ENCODE assay signal across 26 cellular contexts in genomic region chr3:135084404-135084803, GRCh38.
DNase-seq lines count a peak whose midpoint lies in the region; ATAC-seq and TF ChIP-seq lines count a peak whose summit lies in the region.
"Had no signal": no experiment of that assay in that cellular context is flagged by ENCODE, and none has a peak within 500 bp of the region (broad histone marks: within the 10 kb centered on the region; RNA-seq: fewer than 3 reads in every experiment).

No MANE protein-coding gene starts in this region.

- H3K4me3 Mint-ChIP-seq in activated CD4-positive, alpha-beta T cell treated with anti-CD3 and anti-CD28 coated beads, Interleukin-2, amount 10 ng/mL, durations not matched to agents 7 days and 5 days = no peak overlapping the region
- H3K4me3 Mint-ChIP-seq: CD4-positive, alpha-beta memory T cell; dendritic cell treated with granulocyte-macrophage colony-stimulating factor and Interleukin-4, amounts not matched to agents 40 ng/mL and 50 ng/mL, for 4 days; stimulated activated naive CD8-positive, alpha-beta T cell treated with anti-CD3 and anti-CD28 coated beads, Interleukin-15, Interleukin-2, amounts not matched to agents 100 ng/mL and 50 ng/mL, for 24 hours; T-helper 1 cell treated with Interleukin-12 subunit alpha and Interleukin-12 subunit beta and Interleukin-4 antibody, amounts not matched to agents 30 μg/mL and 1 μg/mL, for 36 hours had no signal

- DNase-seq in AG08395 (ENCODE audit: low spot score) = peak; percentile 67
- peak; percentile 62 for DNase-seq in GM03348 (ENCODE audit: low spot score)
- DNase-seq in NCI-H2107 treated with DMSO at 0.1 percent for 48 hours (lab: John Stamatoyannopoulos, UW; ENCODE audit: unreplicated experiment) = peak; percentile 82
- peak; percentile 36 for DNase-seq in fibroblast of mammary gland (ENCODE audit: low read depth)
- DNase-seq in activated CD4-positive, alpha-beta T cell treated with anti-CD3 and anti-CD28 coated beads, Interleukin-2, amount 10 ng/mL, durations not matched to agents 7 days and 5 days = no peak
- no peak for DNase-seq in right atrium auricular region (ENCODE audit: low spot score)
- DNase-seq: activated CD4-positive, alpha-beta T cell treated with anti-CD3 and anti-CD28 coated beads for 48 hours; activated naive CD4-positive, alpha-beta T cell treated with Interleukin-2 at 50 U/mL for 16 hours; activated T-cell treated with anti-CD3 and anti-CD28 coated beads, Interleukin-2, amount 50 U/mL, for 48 hours; amniotic stem cell; CD4-positive, alpha-beta memory T cell; H7; NCI-H1417 treated with DMSO at 0.1 percent for 48 hours; NCI-H526 treated with DMSO at 0.1 percent for 48 hours; pancreas; right lobe of liver; stimulated activated CD4-positive, alpha-beta T cell treated with anti-CD3 and anti-CD28 coated beads, Interleukin-15, amount 100 ng/mL, for 24 hours; tibial artery had no signal

- H3K9me3 Mint-ChIP-seq in activated CD4-positive, alpha-beta T cell treated with anti-CD3 and anti-CD28 coated beads, Interleukin-2, amount 10 ng/mL, durations not matched to agents 7 days and 5 days = no peaks in the 10 kb centered on the region
- H3K9me3 Mint-ChIP-seq: CD4-positive, alpha-beta memory T cell; dendritic cell treated with granulocyte-macrophage colony-stimulating factor and Interleukin-4, amounts not matched to agents 40 ng/mL and 50 ng/mL, for 4 days; stimulated activated naive CD8-positive, alpha-beta T cell treated with anti-CD3 and anti-CD28 coated beads, Interleukin-15, Interleukin-2, amounts not matched to agents 100 ng/mL and 50 ng/mL, for 24 hours; T-helper 1 cell treated with Interleukin-12 subunit alpha and Interleukin-12 subunit beta and Interleukin-4 antibody, amounts not matched to agents 30 μg/mL and 1 μg/mL, for 36 hours had no signal

- no peak for ATAC-seq in GM18519 (IDR thresholded peaks at IDR 0.05; ENCODE audit: low FRiP score, unreplicated experiment)
- no peak for ATAC-seq in HG02970 (IDR thresholded peaks at IDR 0.05; ENCODE audit: low FRiP score, unreplicated experiment)
- ATAC-seq: GM12878, pancreas, right lobe of liver had no signal

- no peak overlapping the region for H3K27ac Mint-ChIP-seq in activated CD4-positive, alpha-beta T cell treated with anti-CD3 and anti-CD28 coated beads, Interleukin-2, amount 10 ng/mL, durations not matched to agents 7 days and 5 days
- H3K27ac Mint-ChIP-seq: CD4-positive, alpha-beta memory T cell; dendritic cell treated with granulocyte-macrophage colony-stimulating factor and Interleukin-4, amounts not matched to agents 40 ng/mL and 50 ng/mL, for 4 days; stimulated activated naive CD8-positive, alpha-beta T cell treated with anti-CD3 and anti-CD28 coated beads, Interleukin-15, Interleukin-2, amounts not matched to agents 100 ng/mL and 50 ng/mL, for 24 hours; T-helper 1 cell treated with Interleukin-12 subunit alpha and Interleukin-12 subunit beta and Interleukin-4 antibody, amounts not matched to agents 30 μg/mL and 1 μg/mL, for 36 hours had no signal

- no peaks in the 10 kb centered on the region for H3K36me3 Mint-ChIP-seq in activated CD4-positive, alpha-beta T cell treated with anti-CD3 and anti-CD28 coated beads, Interleukin-2, amount 10 ng/mL, durations not matched to agents 7 days and 5 days (ENCODE audit: low read depth)
- H3K36me3 Mint-ChIP-seq: CD4-positive, alpha-beta memory T cell had no signal

- H3K27ac ChIP-seq in right atrium auricular region = no peak overlapping the region
- H3K27ac ChIP-seq: cardiac muscle cell, pancreas, right lobe of liver, SJSA1, tibial artery had no signal

- H3K4me1 Mint-ChIP-seq in activated CD4-positive, alpha-beta T cell treated with anti-CD3 and anti-CD28 coated beads, Interleukin-2, amount 10 ng/mL, durations not matched to agents 7 days and 5 days = no peaks in the 10 kb centered on the region
- H3K4me1 Mint-ChIP-seq: CD4-positive, alpha-beta memory T cell had no signal

- TF ChIP-seq CTCF in fibroblast of mammary gland (conservative IDR thresholded peaks at IDR 0.05; ENCODE audit: control insufficient read depth, insufficient read depth, low read depth, low read length) (no peak), right atrium auricular region (IDR thresholded peaks at IDR 0.05) (no peak)

- H3K4me3 ChIP-seq in fibroblast of mammary gland (ENCODE audit: control insufficient read depth, low read depth, low read length) (no peak overlapping the region), right atrium auricular region (no peak overlapping the region)
- H3K4me3 ChIP-seq: cardiac muscle cell, GM12878, pancreas, right lobe of liver, SJSA1, tibial artery had no signal

- H3K27me3 Mint-ChIP-seq in activated CD4-positive, alpha-beta T cell treated with anti-CD3 and anti-CD28 coated beads, Interleukin-2, amount 10 ng/mL, durations not matched to agents 7 days and 5 days = peaks cover 2% of the 10 kb centered on the region
- H3K27me3 Mint-ChIP-seq: dendritic cell treated with granulocyte-macrophage colony-stimulating factor and Interleukin-4, amounts not matched to agents 40 ng/mL and 50 ng/mL, for 4 days; stimulated activated naive CD8-positive, alpha-beta T cell treated with anti-CD3 and anti-CD28 coated beads, Interleukin-15, Interleukin-2, amounts not matched to agents 100 ng/mL and 50 ng/mL, for 24 hours had no signal

- H3K36me3 ChIP-seq in right atrium auricular region = no peaks in the 10 kb centered on the region
- H3K36me3 ChIP-seq: cardiac muscle cell, pancreas, right lobe of liver, SJSA1, tibial artery had no signal

- POLR2A ChIA-PET in activated CD4-positive, alpha-beta T cell treated with anti-CD3 and anti-CD28 coated beads, Interleukin-2, amount 10 ng/mL, durations not matched to agents 7 days and 5 days (lab: Charles Lee) = no interaction called here

- H3K9me3 ChIP-seq in right atrium auricular region = no peaks in the 10 kb centered on the region
- H3K9me3 ChIP-seq: pancreas, right lobe of liver, SJSA1, tibial artery had no signal

- no peaks in the 10 kb centered on the region for H3K4me1 ChIP-seq in right atrium auricular region
- H3K4me1 ChIP-seq: pancreas, right lobe of liver, SJSA1, tibial artery had no signal

- CTCF ChIA-PET in activated CD4-positive, alpha-beta T cell treated with anti-CD3 and anti-CD28 coated beads, Interleukin-2, amount 10 ng/mL, durations not matched to agents 7 days and 5 days (lab: Charles Lee) = interaction anchor here (0.9 kb wide), 1 partner anchor 19 kb away, joined by 3 read pairs; no protein-coding TSS in a partner anchor

- H3K27me3 ChIP-seq in right atrium auricular region = no peaks in the 10 kb centered on the region
- H3K27me3 ChIP-seq: pancreas, right lobe of liver, SJSA1, tibial artery had no signal

Comparison
In these comparisons a context has a peak if more than half of its experiments do, and no peak if none do; other contexts are left out.
1. DNase-seq: peak in AG08395 (single experiment), GM03348 (single experiment), NCI-H2107 treated with DMSO at 0.1 percent for 48 hours (single experiment) and fibroblast of mammary gland (single experiment); none in activated CD4-positive, alpha-beta T cell treated with anti-CD3 and anti-CD28 coated beads, Interleukin-2, amount 10 ng/mL, durations not matched to agents 7 days and 5 days (single experiment) and right atrium auricular region (single experiment).